ENCODE assay signal across 20 cellular contexts in the genomic region with DNA sequence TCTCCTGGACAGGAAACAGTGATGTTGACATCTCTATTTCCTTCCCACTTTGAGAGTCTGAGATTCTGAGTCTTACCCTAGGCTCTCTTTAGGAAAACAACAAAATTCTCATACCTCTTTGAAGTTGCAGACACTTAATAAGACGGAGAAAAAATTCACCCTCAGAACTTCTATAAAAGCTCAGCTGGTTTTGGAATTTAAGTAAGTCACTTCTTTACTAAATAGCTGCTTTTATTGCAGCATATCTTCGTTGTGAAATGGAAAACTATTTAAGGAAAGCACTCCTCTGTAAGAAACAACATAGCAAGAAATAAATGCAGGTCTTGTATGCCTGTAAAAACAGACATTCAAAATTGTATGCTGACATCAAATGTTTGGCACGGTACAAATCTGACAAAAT.
DNase-seq lines count a peak whose midpoint lies in the region; ATAC-seq lines count a peak whose summit lies in the region.
"Had no signal": no experiment of that assay in that cellular context is flagged by ENCODE, and none has a peak within 500 bp of the region (broad histone marks: within the 10 kb centered on the region; RNA-seq: fewer than 3 reads in every experiment).

No MANE protein-coding gene starts in this region.

- ATAC-seq in GM21526 (IDR thresholded peaks at IDR 0.05; ENCODE audit: low FRiP score, unreplicated experiment) (no peak), GM21423 (IDR thresholded peaks at IDR 0.05; ENCODE audit: unreplicated experiment) (no peak)
- ATAC-seq: GM12878, K562 had no signal

- peak; percentile 10 for DNase-seq in SKM-1 treated with dmso at 0.1 percent for 144 hours (lab: John Stamatoyannopoulos, UW; ENCODE audit: unreplicated experiment)
- DNase-seq in SKM-1 (lab: John Stamatoyannopoulos, UW; ENCODE audit: unreplicated experiment), result no peak
- peak; percentile 59 for DNase-seq in amniotic epithelial cell (ENCODE audit: low read depth)
- peak; percentile 53 for DNase-seq in iris pigment epithelial cell (ENCODE audit: low read depth)
- no peak for DNase-seq in occipital lobe (lab: John Stamatoyannopoulos, UW)
- no peak for DNase-seq in anterior cingulate cortex (lab: John Stamatoyannopoulos, UW)
- DNase-seq: BE2C; CD8-positive, alpha-beta memory T cell; DMS79; HFFc6; NCI-H1436 treated with DMSO at 0.1 percent for 48 hours; NCI-H2081; NCI-H510A; NCI-H774; PC-9; SK-N-SH had no signal

Comparison
In these comparisons a context has a peak if more than half of its experiments do, and no peak if none do; other contexts are left out.
1. DNase-seq: peak in SKM-1 treated with dmso at 0.1 percent for 144 hours (single experiment), amniotic epithelial cell (single experiment) and iris pigment epithelial cell (single experiment); none in SKM-1 (single experiment), occipital lobe (single experiment) and anterior cingulate cortex (0 of 58).